In genomic region chr11:20155683-20156279, GRCh38 we compare ENCODE assay signal across 10 cellular contexts. TPM values are rescaled to one million over a fixed set of nuclear protein-coding genes. Genes with fewer than 3 reads are reported as not detected.
DNase-seq lines count a peak whose midpoint lies in the region; ATAC-seq and TF ChIP-seq lines count a peak whose summit lies in the region.
"Had no signal": no experiment of that assay in that cellular context is flagged by ENCODE, and none has a peak within 500 bp of the region (broad histone marks: within the 10 kb centered on the region; RNA-seq: fewer than 3 reads in every experiment).

No MANE protein-coding gene starts in this region.

- no peak overlapping the region for H3K27ac ChIP-seq in suprapubic skin

- intact Hi-C loops in activated naive CD4-positive, alpha-beta T cell treated with anti-CD3 and anti-CD28 coated beads for 36 hours (cut with micrococcal nuclease): loop anchor here (1.0 to 10.0 kb wide), 6 partner anchors 23 to 915 kb away; partner anchors contain the start of genes E2F8, NAV2, NELL1 and PRMT3
- intact Hi-C loops in activated T-helper 1 cell treated with anti-CD3 and anti-CD28 coated beads, Interleukin-12 subunit alpha, Interleukin-12 subunit beta, Interleukin-2, Interleukin-4 antibody, amounts not matched to agents 30 ng/mL and 10 ng/mL and 1 ng/mL, durations not matched to agents 14 hours and 24 hours and 36 hours (cut with micrococcal nuclease): loop anchor here (2.0 to 10.0 kb wide), 3 partner anchors 52 to 443 kb away; partner anchors contain the start of gene SLC6A5
- intact Hi-C loops in left colon (cut with DNase I, micrococcal nuclease): no loop called here
- intact Hi-C loops in lower leg skin (cut with DNase I; ENCODE audit: low total_unique reads): no loop called here

- H3K36me3 Mint-ChIP-seq in activated naive CD4-positive, alpha-beta T cell treated with anti-CD3 and anti-CD28 coated beads for 36 hours (ENCODE audit: low read depth): no peaks in the 10 kb centered on the region
- H3K36me3 Mint-ChIP-seq in activated naive CD4-positive, alpha-beta T cell treated with anti-CD3 and anti-CD28 coated beads, Interleukin-2, amount 50 U/mL, for 72 hours: peaks cover 12 to 25% of the 10 kb centered on the region in 2 donors
- peaks cover 4% of the 10 kb centered on the region for H3K36me3 Mint-ChIP-seq in activated T-helper 1 cell treated with anti-CD3 and anti-CD28 coated beads, Interleukin-12 subunit alpha, Interleukin-12 subunit beta, Interleukin-2, Interleukin-4 antibody, amounts not matched to agents 30 ng/mL and 10 ng/mL and 1 ng/mL, durations not matched to agents 14 hours and 24 hours and 36 hours (ENCODE audit: low read depth)

- peaks cover 16% of the 10 kb centered on the region for H3K4me1 ChIP-seq in suprapubic skin

- no peak for TF ChIP-seq EP300 in suprapubic skin (IDR thresholded peaks at IDR 0.05)

- peaks cover 50% of the 10 kb centered on the region for H3K27me3 Mint-ChIP-seq in activated naive CD4-positive, alpha-beta T cell treated with anti-CD3 and anti-CD28 coated beads for 36 hours (ENCODE audit: low read depth)
- peaks cover 56% of the 10 kb centered on the region for H3K27me3 Mint-ChIP-seq in activated T-helper 1 cell treated with anti-CD3 and anti-CD28 coated beads, Interleukin-12 subunit alpha, Interleukin-12 subunit beta, Interleukin-2, Interleukin-4 antibody, amounts not matched to agents 30 ng/mL and 10 ng/mL and 1 ng/mL, durations not matched to agents 14 hours and 24 hours and 36 hours (ENCODE audit: insufficient read depth)

- H3K4me3 ChIP-seq in suprapubic skin: peak overlapping the region; percentile 24
- H3K4me3 ChIP-seq in lower leg skin (ENCODE audit: low read depth, poor library complexity, severe bottlenecking): no peak overlapping the region
- H3K4me3 ChIP-seq in foreskin fibroblast (ENCODE audit: low read depth in 1 of 2, low read length in 2 of 2): no peak overlapping the region

- no peak overlapping the region for H3K27ac Mint-ChIP-seq in activated naive CD4-positive, alpha-beta T cell treated with anti-CD3 and anti-CD28 coated beads for 36 hours
- no peak overlapping the region for H3K27ac Mint-ChIP-seq in activated naive CD4-positive, alpha-beta T cell treated with anti-CD3 and anti-CD28 coated beads, Interleukin-2, amount 50 U/mL, for 72 hours
- H3K27ac Mint-ChIP-seq in activated T-helper 1 cell treated with anti-CD3 and anti-CD28 coated beads, Interleukin-12 subunit alpha, Interleukin-12 subunit beta, Interleukin-2, Interleukin-4 antibody, amounts not matched to agents 30 ng/mL and 10 ng/mL and 1 ng/mL, durations not matched to agents 14 hours and 24 hours and 36 hours: no peak overlapping the region

- no peak for DNase-seq in activated naive CD4-positive, alpha-beta T cell treated with anti-CD3 and anti-CD28 coated beads for 36 hours
- DNase-seq in activated naive CD4-positive, alpha-beta T cell treated with anti-CD3 and anti-CD28 coated beads, Interleukin-2, amount 50 U/mL, for 72 hours (ENCODE audit: low spot score in 2 of 2): no peak
- no peak for DNase-seq in activated T-helper 1 cell treated with anti-CD3 and anti-CD28 coated beads, Interleukin-12 subunit alpha, Interleukin-12 subunit beta, Interleukin-2, Interleukin-4 antibody, amounts not matched to agents 30 ng/mL and 10 ng/mL and 1 ng/mL, durations not matched to agents 14 hours and 24 hours and 36 hours (ENCODE audit: low spot score)
- no peak for DNase-seq in left colon
- DNase-seq in suprapubic skin (ENCODE audit: low spot score in 2 of 2): no peak
- DNase-seq in lower leg skin (ENCODE audit: low spot score in 2 of 2): no peak
- DNase-seq in foreskin fibroblast: no peak

- TF ChIP-seq POLR2A in suprapubic skin (IDR thresholded peaks at IDR 0.05) (no peak), lower leg skin (IDR thresholded peaks at IDR 0.05) (no peak)

- H3K4me3 Mint-ChIP-seq in activated naive CD4-positive, alpha-beta T cell treated with anti-CD3 and anti-CD28 coated beads for 36 hours: peak overlapping the region; percentile 70
- H3K4me3 Mint-ChIP-seq in activated T-helper 1 cell treated with anti-CD3 and anti-CD28 coated beads, Interleukin-12 subunit alpha, Interleukin-12 subunit beta, Interleukin-2, Interleukin-4 antibody, amounts not matched to agents 30 ng/mL and 10 ng/mL and 1 ng/mL, durations not matched to agents 14 hours and 24 hours and 36 hours: peak overlapping the region; percentile 62

- CTCF ChIA-PET in activated naive CD4-positive, alpha-beta T cell treated with anti-CD3 and anti-CD28 coated beads for 36 hours (lab: Charles Lee): interaction anchor here (0.9 to 1.9 kb wide), 4 partner anchors 23 to 200 kb away, joined by 3 to 9 read pairs (median 6); no protein-coding TSS in a partner anchor

- H3K36me3 ChIP-seq in suprapubic skin: no peaks in the 10 kb centered on the region

- WGBS in suprapubic skin: 31% methylated on average over 19 of the region's 19 CpGs
- 23 to 37% methylated on average over 19 of the region's 19 CpGs for WGBS in lower leg skin, 2 donors

- peaks cover 27% of the 10 kb centered on the region for H3K4me1 Mint-ChIP-seq in activated naive CD4-positive, alpha-beta T cell treated with anti-CD3 and anti-CD28 coated beads for 36 hours (ENCODE audit: low read depth)
- peaks cover 9% of the 10 kb centered on the region for H3K4me1 Mint-ChIP-seq in activated T-helper 1 cell treated with anti-CD3 and anti-CD28 coated beads, Interleukin-12 subunit alpha, Interleukin-12 subunit beta, Interleukin-2, Interleukin-4 antibody, amounts not matched to agents 30 ng/mL and 10 ng/mL and 1 ng/mL, durations not matched to agents 14 hours and 24 hours and 36 hours (ENCODE audit: low read depth)

- peaks cover 67% of the 10 kb centered on the region for H3K27me3 ChIP-seq in suprapubic skin

- no peak for ATAC-seq in activated naive CD4-positive, alpha-beta T cell treated with anti-CD3 and anti-CD28 coated beads, Interleukin-2, amount 50 U/mL, for 72 hours
- ATAC-seq in left colon: peak; percentile 40
- ATAC-seq in HG03457 (IDR thresholded peaks at IDR 0.05; ENCODE audit: unreplicated experiment): no peak

- H3K9me3 Mint-ChIP-seq in activated naive CD4-positive, alpha-beta T cell treated with anti-CD3 and anti-CD28 coated beads for 36 hours: no peaks in the 10 kb centered on the region
- peaks cover 0 to 5% of the 10 kb centered on the region in 2 donors for H3K9me3 Mint-ChIP-seq in activated naive CD4-positive, alpha-beta T cell treated with anti-CD3 and anti-CD28 coated beads, Interleukin-2, amount 50 U/mL, for 72 hours
- peaks cover 12% of the 10 kb centered on the region for H3K9me3 Mint-ChIP-seq in activated T-helper 1 cell treated with anti-CD3 and anti-CD28 coated beads, Interleukin-12 subunit alpha, Interleukin-12 subunit beta, Interleukin-2, Interleukin-4 antibody, amounts not matched to agents 30 ng/mL and 10 ng/mL and 1 ng/mL, durations not matched to agents 14 hours and 24 hours and 36 hours

- H3K9me3 ChIP-seq in suprapubic skin: no peaks in the 10 kb centered on the region

- TF ChIP-seq CTCF in suprapubic skin (IDR thresholded peaks at IDR 0.05) (no peak), lower leg skin (IDR thresholded peaks at IDR 0.05) (no peak), foreskin fibroblast (IDR thresholded peaks at IDR 0.05; ENCODE audit: low read depth, low read length) (no peak)

RNA-seq across cellular contexts. Expression of gene DBX1, which starts 4.5 kb away (rescaled TPM):
- total RNA-seq in activated naive CD4-positive, alpha-beta T cell treated with anti-CD3 and anti-CD28 coated beads for 36 hours: not detected
- not detected for total RNA-seq in activated naive CD4-positive, alpha-beta T cell treated with anti-CD3 and anti-CD28 coated beads, Interleukin-2, amount 50 U/mL, for 72 hours
- total RNA-seq in activated T-helper 1 cell treated with anti-CD3 and anti-CD28 coated beads, Interleukin-12 subunit alpha, Interleukin-12 subunit beta, Interleukin-2, Interleukin-4 antibody, amounts not matched to agents 30 ng/mL and 10 ng/mL and 1 ng/mL, durations not matched to agents 14 hours and 24 hours and 36 hours: not detected in 2 replicates
- total RNA-seq in left colon (not detected), suprapubic skin (not detected), lower leg skin (not detected)
- total RNA-seq: mucosa of gallbladder; T-helper 2 cell treated with Interferon-gamma antibody and Interleukin-4, amounts not matched to agents 100 ng/mL and 5 ng/mL, for 36 hours had no signal

Comparison
In these comparisons a context has a peak if more than half of its experiments do, and no peak if none do; other contexts are left out.
1. intact Hi-C loops: an anchor here in activated naive CD4-positive, alpha-beta T cell treated with anti-CD3 and anti-CD28 coated beads for 36 hours (1.0 to 10.0 kb wide) and activated T-helper 1 cell treated with anti-CD3 and anti-CD28 coated beads, Interleukin-12 subunit alpha, Interleukin-12 subunit beta, Interleukin-2, Interleukin-4 antibody, amounts not matched to agents 30 ng/mL and 10 ng/mL and 1 ng/mL, durations not matched to agents 14 hours and 24 hours and 36 hours (2.0 to 10.0 kb wide); none called in left colon and lower leg skin.